In the genomic region with DNA sequence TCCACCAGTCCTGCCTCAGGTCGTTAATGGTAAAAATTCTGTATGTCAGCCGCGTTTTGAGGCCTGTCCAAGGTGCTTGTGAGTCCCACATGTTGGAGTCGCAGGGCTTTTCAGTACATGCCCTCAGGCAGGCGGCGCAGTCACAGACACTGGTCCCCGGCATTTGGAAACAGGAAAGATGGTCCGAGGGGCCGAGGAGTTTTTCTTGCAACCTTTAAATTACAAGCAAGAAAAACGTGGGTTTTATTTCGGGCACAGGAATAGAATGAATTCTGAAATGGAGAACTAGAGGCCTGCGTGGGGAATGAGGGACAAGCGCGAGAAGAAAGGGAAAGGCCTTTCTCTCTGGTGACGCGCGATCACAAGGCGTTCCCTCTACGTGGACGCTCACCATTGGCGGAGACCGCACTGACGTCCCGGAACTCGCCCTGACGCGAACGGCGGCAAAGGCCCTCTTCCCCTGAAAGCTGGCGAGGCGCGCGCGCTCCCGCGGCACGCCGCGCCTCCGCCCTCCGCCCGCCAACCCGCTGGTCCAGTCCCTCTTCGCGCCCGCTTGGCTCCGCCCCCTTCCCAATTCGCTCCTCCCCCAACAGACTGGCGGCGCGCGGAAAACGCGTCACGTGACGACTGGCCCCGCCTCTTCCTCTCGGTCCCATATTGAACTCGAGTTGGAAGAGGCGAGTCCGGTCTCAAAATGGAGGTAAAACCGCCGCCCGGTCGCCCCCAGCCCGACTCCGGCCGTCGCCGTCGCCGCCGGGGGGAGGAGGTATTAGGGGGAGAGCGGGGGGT, we compare ENCODE assay signal across 1 cellular context.
TF ChIP-seq lines count a peak whose summit lies in the region.

Gene HNRNPA3 (plus strand): TSS at position 689 of the 789 bp plus-strand sequence. CDS start 6 bp downstream, at position 695.

TF ChIP-seq in HepG2, 621 proteins besides CTCF, POLR2A, EP300 and RAD21 (continued from another document and continues in another):
- TF ChIP-seq ZBTB10 (CRISPR knock-in tag; IDR thresholded peaks at IDR 0.05; ENCODE audit: borderline replicate concordance) (peak; percentile 57; the same call in 1 of the 2 replicates), ZNF12 (CRISPR knock-in tag; IDR thresholded peaks at IDR 0.05) (no peak), KDM6A (CRISPR knock-in tag; IDR thresholded peaks at IDR 0.05; ENCODE audit: low read depth) (no peak), HCFC1 (IDR thresholded peaks at IDR 0.05; ENCODE audit: low read depth, low read length) (no peak; the same call in 1 of the 2 replicates), ZNF562 (CRISPR knock-in tag; IDR thresholded peaks at IDR 0.05; ENCODE audit: borderline replicate concordance) (no peak), NCOA2 (CRISPR knock-in tag; IDR thresholded peaks at IDR 0.05) (peak; percentile 32; the same call in 1 of the 2 replicates), BATF2 (CRISPR knock-in tag; IDR thresholded peaks at IDR 0.05) (no peak), TBX2 (CRISPR knock-in tag; IDR thresholded peaks at IDR 0.05; ENCODE audit: borderline replicate concordance) (peak; percentile 88), TCF7 (IDR thresholded peaks at IDR 0.05; ENCODE audit: low read depth) (peak; percentile 41), SRF (IDR thresholded peaks at IDR 0.05; ENCODE audit: low read depth, low read length) (no peak; the same call in 1 of the 2 replicates), SAP130 (CRISPR knock-in tag; IDR thresholded peaks at IDR 0.05; ENCODE audit: low read depth) (peak; percentile 89), CAMTA2 (CRISPR knock-in tag; IDR thresholded peaks at IDR 0.05; ENCODE audit: borderline replicate concordance) (0 out of 2 replicates have a peak, but pooled peaks have one; percentile 45), PCBP1 (IDR thresholded peaks at IDR 0.05; ENCODE audit: borderline replicate concordance, low read depth, low read length) (no peak), PAXIP1 (CRISPR knock-in tag; conservative IDR thresholded peaks at IDR 0.05) (peak; percentile 20; the same call in 1 of the 2 replicates), ATF2 (CRISPR knock-in tag; IDR thresholded peaks at IDR 0.05) (peak; percentile 72), ZNF792 (CRISPR knock-in tag; IDR thresholded peaks at IDR 0.05) (peak; percentile 59; the same call in 1 of the 2 replicates), CCDC6 (CRISPR knock-in tag; IDR thresholded peaks at IDR 0.05) (peak; percentile 75), NCOR1 (IDR thresholded peaks at IDR 0.05; ENCODE audit: borderline replicate concordance, low read length) (no peak)
- TF ChIP-seq, protein P1, sequence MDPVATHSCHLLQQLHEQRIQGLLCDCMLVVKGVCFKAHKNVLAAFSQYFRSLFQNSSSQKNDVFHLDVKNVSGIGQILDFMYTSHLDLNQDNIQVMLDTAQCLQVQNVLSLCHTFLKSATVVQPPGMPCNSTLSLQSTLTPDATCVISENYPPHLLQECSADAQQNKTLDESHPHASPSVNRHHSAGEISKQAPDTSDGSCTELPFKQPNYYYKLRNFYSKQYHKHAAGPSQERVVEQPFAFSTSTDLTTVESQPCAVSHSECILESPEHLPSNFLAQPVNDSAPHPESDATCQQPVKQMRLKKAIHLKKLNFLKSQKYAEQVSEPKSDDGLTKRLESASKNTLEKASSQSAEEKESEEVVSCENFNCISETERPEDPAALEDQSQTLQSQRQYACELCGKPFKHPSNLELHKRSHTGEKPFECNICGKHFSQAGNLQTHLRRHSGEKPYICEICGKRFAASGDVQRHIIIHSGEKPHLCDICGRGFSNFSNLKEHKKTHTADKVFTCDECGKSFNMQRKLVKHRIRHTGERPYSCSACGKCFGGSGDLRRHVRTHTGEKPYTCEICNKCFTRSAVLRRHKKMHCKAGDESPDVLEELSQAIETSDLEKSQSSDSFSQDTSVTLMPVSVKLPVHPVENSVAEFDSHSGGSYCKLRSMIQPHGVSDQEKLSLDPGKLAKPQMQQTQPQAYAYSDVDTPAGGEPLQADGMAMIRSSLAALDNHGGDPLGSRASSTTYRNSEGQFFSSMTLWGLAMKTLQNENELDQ (CRISPR knock-in tag; IDR thresholded peaks at IDR 0.05; ENCODE audit: borderline replicate concordance): peak; percentile 56; the same call in 1 of the 2 replicates
- TF ChIP-seq, protein P2, sequence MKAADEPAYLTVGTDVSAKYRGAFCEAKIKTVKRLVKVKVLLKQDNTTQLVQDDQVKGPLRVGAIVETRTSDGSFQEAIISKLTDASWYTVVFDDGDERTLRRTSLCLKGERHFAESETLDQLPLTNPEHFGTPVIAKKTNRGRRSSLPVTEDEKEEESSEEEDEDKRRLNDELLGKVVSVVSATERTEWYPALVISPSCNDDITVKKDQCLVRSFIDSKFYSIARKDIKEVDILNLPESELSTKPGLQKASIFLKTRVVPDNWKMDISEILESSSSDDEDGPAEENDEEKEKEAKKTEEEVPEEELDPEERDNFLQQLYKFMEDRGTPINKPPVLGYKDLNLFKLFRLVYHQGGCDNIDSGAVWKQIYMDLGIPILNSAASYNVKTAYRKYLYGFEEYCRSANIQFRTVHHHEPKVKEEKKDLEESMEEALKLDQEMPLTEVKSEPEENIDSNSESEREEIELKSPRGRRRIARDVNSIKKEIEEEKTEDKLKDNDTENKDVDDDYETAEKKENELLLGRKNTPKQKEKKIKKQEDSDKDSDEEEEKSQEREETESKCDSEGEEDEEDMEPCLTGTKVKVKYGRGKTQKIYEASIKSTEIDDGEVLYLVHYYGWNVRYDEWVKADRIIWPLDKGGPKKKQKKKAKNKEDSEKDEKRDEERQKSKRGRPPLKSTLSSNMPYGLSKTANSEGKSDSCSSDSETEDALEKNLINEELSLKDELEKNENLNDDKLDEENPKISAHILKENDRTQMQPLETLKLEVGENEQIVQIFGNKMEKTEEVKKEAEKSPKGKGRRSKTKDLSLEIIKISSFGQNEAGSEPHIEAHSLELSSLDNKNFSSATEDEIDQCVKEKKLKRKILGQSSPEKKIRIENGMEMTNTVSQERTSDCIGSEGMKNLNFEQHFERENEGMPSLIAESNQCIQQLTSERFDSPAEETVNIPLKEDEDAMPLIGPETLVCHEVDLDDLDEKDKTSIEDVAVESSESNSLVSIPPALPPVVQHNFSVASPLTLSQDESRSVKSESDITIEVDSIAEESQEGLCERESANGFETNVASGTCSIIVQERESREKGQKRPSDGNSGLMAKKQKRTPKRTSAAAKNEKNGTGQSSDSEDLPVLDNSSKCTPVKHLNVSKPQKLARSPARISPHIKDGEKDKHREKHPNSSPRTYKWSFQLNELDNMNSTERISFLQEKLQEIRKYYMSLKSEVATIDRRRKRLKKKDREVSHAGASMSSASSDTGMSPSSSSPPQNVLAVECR (CRISPR knock-in tag; IDR thresholded peaks at IDR 0.05; ENCODE audit: borderline replicate concordance): peak; percentile 63
- TF ChIP-seq, protein P3, sequence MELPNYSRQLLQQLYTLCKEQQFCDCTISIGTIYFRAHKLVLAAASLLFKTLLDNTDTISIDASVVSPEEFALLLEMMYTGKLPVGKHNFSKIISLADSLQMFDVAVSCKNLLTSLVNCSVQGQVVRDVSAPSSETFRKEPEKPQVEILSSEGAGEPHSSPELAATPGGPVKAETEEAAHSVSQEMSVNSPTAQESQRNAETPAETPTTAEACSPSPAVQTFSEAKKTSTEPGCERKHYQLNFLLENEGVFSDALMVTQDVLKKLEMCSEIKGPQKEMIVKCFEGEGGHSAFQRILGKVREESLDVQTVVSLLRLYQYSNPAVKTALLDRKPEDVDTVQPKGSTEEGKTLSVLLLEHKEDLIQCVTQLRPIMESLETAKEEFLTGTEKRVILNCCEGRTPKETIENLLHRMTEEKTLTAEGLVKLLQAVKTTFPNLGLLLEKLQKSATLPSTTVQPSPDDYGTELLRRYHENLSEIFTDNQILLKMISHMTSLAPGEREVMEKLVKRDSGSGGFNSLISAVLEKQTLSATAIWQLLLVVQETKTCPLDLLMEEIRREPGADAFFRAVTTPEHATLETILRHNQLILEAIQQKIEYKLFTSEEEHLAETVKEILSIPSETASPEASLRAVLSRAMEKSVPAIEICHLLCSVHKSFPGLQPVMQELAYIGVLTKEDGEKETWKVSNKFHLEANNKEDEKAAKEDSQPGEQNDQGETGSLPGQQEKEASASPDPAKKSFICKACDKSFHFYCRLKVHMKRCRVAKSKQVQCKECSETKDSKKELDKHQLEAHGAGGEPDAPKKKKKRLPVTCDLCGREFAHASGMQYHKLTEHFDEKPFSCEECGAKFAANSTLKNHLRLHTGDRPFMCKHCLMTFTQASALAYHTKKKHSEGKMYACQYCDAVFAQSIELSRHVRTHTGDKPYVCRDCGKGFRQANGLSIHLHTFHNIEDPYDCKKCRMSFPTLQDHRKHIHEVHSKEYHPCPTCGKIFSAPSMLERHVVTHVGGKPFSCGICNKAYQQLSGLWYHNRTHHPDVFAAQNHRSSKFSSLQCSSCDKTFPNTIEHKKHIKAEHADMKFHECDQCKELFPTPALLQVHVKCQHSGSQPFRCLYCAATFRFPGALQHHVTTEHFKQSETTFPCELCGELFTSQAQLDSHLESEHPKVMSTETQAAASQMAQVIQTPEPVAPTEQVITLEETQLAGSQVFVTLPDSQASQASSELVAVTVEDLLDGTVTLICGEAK (IDR thresholded peaks at IDR 0.05): no peak
- TF ChIP-seq, protein P3 (CRISPR knock-in tag; IDR thresholded peaks at IDR 0.05): peak; percentile 40; the same call in 1 of the 2 replicates
